23 cellular contexts compared by ENCODE assay signal in genomic region chr21:42615924-42616323, GRCh38. TPM values are rescaled to one million over a fixed set of nuclear protein-coding genes. Genes with fewer than 3 reads are reported as not detected.
DNase-seq lines count a peak whose midpoint lies in the region; ATAC-seq, FAIRE-seq and TF ChIP-seq lines count a peak whose summit lies in the region.
"Had no signal": no experiment of that assay in that cellular context is flagged by ENCODE, and none has a peak within 500 bp of the region (broad histone marks: within the 10 kb centered on the region; RNA-seq: fewer than 3 reads in every experiment).

No MANE protein-coding gene starts in this region.

- no peak overlapping the region for H3K14ac ChIP-seq in H1 (ENCODE audit: insufficient read length)
- H3K14ac ChIP-seq in trophoblast cell (ENCODE audit: low read length), result no peak overlapping the region

- 57% methylated on average over 3 of the region's 3 CpGs; no CpG with 5 or more reads in 1 of the 2 experiments for WGBS in H1 (ENCODE audit: extremely low coverage in 1 of 2, insufficient coverage in 1 of 2, insufficient read length in 1 of 2, insufficient replicate concordance in 2 of 2, low coverage in 1 of 2, low lambda C conversion rate in 2 of 2, missing lambda C conversion rate in 1 of 2), 2 experiments
- no CpG with 5 or more reads among the region's 3 CpGs for WGBS in trophoblast cell (ENCODE audit: extremely low coverage, insufficient coverage, insufficient read length)

- H3K9me3 Mint-ChIP-seq in CD8-positive, alpha-beta memory T cell, result peaks cover 0 to 11% (median 6%) of the 10 kb centered on the region in 5 donors
- H3K9me3 Mint-ChIP-seq: CD4-positive, alpha-beta T cell; IgD-negative memory B cell had no signal

- H3K23me2 ChIP-seq in H1 (ENCODE audit: low read depth, low read length), result peaks cover 11% of the 10 kb centered on the region; the same call in 1 of the 2 replicates

- H3K9me2 ChIP-seq in Loucy (replicated peaks; ENCODE audit: low read depth, low read length), result no peaks in the 10 kb centered on the region
- H3K9me2 ChIP-seq: SK-N-SH had no signal

- peaks cover 30% of the 10 kb centered on the region for H3K4me1 ChIP-seq in CD8-positive, alpha-beta memory T cell (ENCODE audit: insufficient read depth, low read length)
- H3K4me1 ChIP-seq in Loucy (ENCODE audit: insufficient read depth, low read length, poor library complexity, severe bottlenecking) (peaks cover 26% of the 10 kb centered on the region), H1 (replicated peaks in 1 of 4; ENCODE audit: control insufficient read depth in 3 of 4, insufficient read depth in 4 of 4, low read length in 3 of 4) (no peaks in the 10 kb centered on the region), trophoblast cell (ENCODE audit: control insufficient read depth in 1 of 2, insufficient read depth in 2 of 2, low read length in 2 of 2) (peaks cover 3 to 13% of the 10 kb centered on the region in 2 experiments)
- H3K4me1 ChIP-seq: BE2C had no signal

- no peak overlapping the region for H3K27ac Mint-ChIP-seq in CD8-positive, alpha-beta memory T cell
- H3K27ac Mint-ChIP-seq: CD4-positive, alpha-beta T cell; H9; IgD-negative memory B cell had no signal

- H3K4me2 ChIP-seq in Loucy (ENCODE audit: low read depth, low read length, poor library complexity, severe bottlenecking) (peak overlapping the region; percentile 47), H1 (ENCODE audit: insufficient read depth in 1 of 2, low read depth in 2 of 2, low read length in 2 of 2) (no peak overlapping the region), trophoblast cell (ENCODE audit: low read length) (no peak overlapping the region)
- H3K4me2 ChIP-seq: SK-N-SH had no signal

- no peak overlapping the region for H3K27ac ChIP-seq in CD8-positive, alpha-beta memory T cell (ENCODE audit: low read depth, low read length)
- H3K27ac ChIP-seq in H1 (ENCODE audit: low read depth, low read length) (no peak overlapping the region), trophoblast cell (ENCODE audit: low read depth, low read length) (no peak overlapping the region)

- peaks cover 0 to 8% (median 0%) of the 10 kb centered on the region in 3 donors for H3K36me3 Mint-ChIP-seq in CD8-positive, alpha-beta memory T cell
- H3K36me3 Mint-ChIP-seq: IgD-negative memory B cell had no signal

- TF ChIP-seq EP300 in H1 (IDR thresholded peaks at IDR 0.05; ENCODE audit: borderline replicate concordance in 1 of 2, low read depth in 2 of 2, low read length in 2 of 2), result no peak

- peak overlapping the region; percentile 26 for H3K4me3 ChIP-seq in CD8-positive, alpha-beta memory T cell (ENCODE audit: low read length)
- H3K4me3 ChIP-seq in Loucy (ENCODE audit: low read length, poor library complexity, severe bottlenecking) (peak overlapping the region; percentile 23), H1 (ENCODE audit: extremely low read depth in 1 of 4, insufficient read depth in 2 of 4, low read depth in 3 of 4, low read length in 4 of 4) (no peak overlapping the region), trophoblast cell (ENCODE audit: low read depth, low read length) (peak overlapping the region; percentile 47)

- H2AK5ac ChIP-seq in H1 (ENCODE audit: low read depth, low read length) (peak overlapping the region; percentile 96), trophoblast cell (ENCODE audit: low read length) (no peak overlapping the region)

- H2BK120ac ChIP-seq in H1 (replicated peaks; ENCODE audit: low read depth, low read length) (no peak overlapping the region), trophoblast cell (ENCODE audit: insufficient read depth, low read length, poor library complexity) (no peak overlapping the region)

- no peak overlapping the region for H4K5ac ChIP-seq in H1 (ENCODE audit: insufficient read length, low read depth, low read length)

- no peak overlapping the region for H4K8ac ChIP-seq in H1 (ENCODE audit: extremely low read depth, insufficient read depth, low read length)
- no peak overlapping the region for H4K8ac ChIP-seq in trophoblast cell (ENCODE audit: low read depth, low read length)

- H2AFZ ChIP-seq in Loucy (ENCODE audit: low read length), result peak overlapping the region; percentile 58
- no peak overlapping the region for H2AFZ ChIP-seq in H1 (ENCODE audit: low read length)
- H2AFZ ChIP-seq in trophoblast cell (ENCODE audit: insufficient read depth, low read length, poor library complexity), result no peak overlapping the region

- H3K27me3 Mint-ChIP-seq in CD8-positive, alpha-beta memory T cell, result peaks cover 8 to 27% of the 10 kb centered on the region in 2 donors
- H3K27me3 Mint-ChIP-seq: CD4-positive, alpha-beta T cell had no signal

- H4K20me1 ChIP-seq in Loucy (ENCODE audit: insufficient read depth, low read length, poor library complexity, severe bottlenecking) (no peaks in the 10 kb centered on the region), H1 (replicated peaks in 1 of 2; ENCODE audit: control insufficient read depth in 1 of 2, insufficient read depth in 2 of 2, low read length in 2 of 2) (peaks cover 0 to 7% of the 10 kb centered on the region in 2 experiments)

- peaks cover 0 to 3% (median 2%) of the 10 kb centered on the region in 3 donors for H3K4me1 Mint-ChIP-seq in CD8-positive, alpha-beta memory T cell
- H3K4me1 Mint-ChIP-seq: IgD-negative memory B cell had no signal

- H4K12ac ChIP-seq in trophoblast cell (ENCODE audit: low read depth, low read length), result no peak overlapping the region

- no peaks in the 10 kb centered on the region for H3F3A ChIP-seq in Loucy (ENCODE audit: low read depth)

- ATAC-seq in HG03432 (IDR thresholded peaks at IDR 0.05; ENCODE audit: unreplicated experiment), result no peak

- H3K9ac ChIP-seq in Loucy (ENCODE audit: low read depth, low read length, poor library complexity, severe bottlenecking), result no peak overlapping the region
- no peak overlapping the region for H3K9ac ChIP-seq in H1 (replicated peaks in 1 of 4; ENCODE audit: extremely low read depth in 1 of 4, low read depth in 3 of 4, low read length in 3 of 4)
- no peak overlapping the region for H3K9ac ChIP-seq in trophoblast cell (ENCODE audit: low read length)
- H3K9ac ChIP-seq: SK-N-SH had no signal

- no peak overlapping the region for H2BK15ac ChIP-seq in H1 (ENCODE audit: low read length)

- H3K23ac ChIP-seq in H1 (ENCODE audit: insufficient read length), result no peak overlapping the region
- H3K23ac ChIP-seq in trophoblast cell (ENCODE audit: low read length), result peak overlapping the region; percentile 69

- H3K4ac ChIP-seq in H1 (replicated peaks; ENCODE audit: insufficient read length, low read depth, low read length) (peak overlapping the region; percentile 66), trophoblast cell (ENCODE audit: low read depth, low read length) (no peak overlapping the region)

- H3K18ac ChIP-seq in H1 (ENCODE audit: extremely low read depth, low read length), result no peak overlapping the region
- no peak overlapping the region for H3K18ac ChIP-seq in trophoblast cell (ENCODE audit: low read length)

- H2BK5ac ChIP-seq in H1 (ENCODE audit: low read depth, low read length), result no peak overlapping the region
- no peak overlapping the region for H2BK5ac ChIP-seq in trophoblast cell (ENCODE audit: low read depth, low read length, poor library complexity)

- H2BK20ac ChIP-seq in H1 (ENCODE audit: low read length), result no peak overlapping the region

- no peaks in the 10 kb centered on the region for H3K79me1 ChIP-seq in H1 (ENCODE audit: low read depth, low read length)
- peaks cover 3% of the 10 kb centered on the region for H3K79me1 ChIP-seq in trophoblast cell (ENCODE audit: low read length)

- no peak for DNase-seq in CD8-positive, alpha-beta memory T cell
- DNase-seq in H1 (ENCODE audit: low read depth in 1 of 2, low spot score in 2 of 2) (no peak), trophoblast cell (no peak), NCI-H2171 (lab: John Stamatoyannopoulos, UW) (no peak), HUDEP-2 (lab: John Stamatoyannopoulos, UW; ENCODE audit: unreplicated experiment in 76 of 76) (no peak)
- DNase-seq: BE2C, DND-41, H9, Kasumi-1, MM.1S, NCI-H1048, NCI-H1417 treated with DMSO at 0.1 percent for 48 hours, NCI-H187, NCI-H446 treated with DMSO at 0.1 percent for 48 hours, NCI-H526 treated with DMSO at 0.1 percent for 48 hours, OCI-M1, SHP77, SK-N-SH had no signal

- no peaks in the 10 kb centered on the region for H3K36me3 ChIP-seq in CD8-positive, alpha-beta memory T cell (ENCODE audit: insufficient read depth, low read length)
- no peaks in the 10 kb centered on the region for H3K36me3 ChIP-seq in Loucy (ENCODE audit: insufficient read depth, low read length)
- no peaks in the 10 kb centered on the region; a peak in 1 of 8 replicates for H3K36me3 ChIP-seq in H1 (ENCODE audit: control insufficient read depth in 2 of 4, insufficient read depth in 4 of 4, low read length in 3 of 4)
- H3K36me3 ChIP-seq in trophoblast cell (ENCODE audit: control insufficient read depth in 1 of 2, insufficient read depth in 2 of 2, low read length in 2 of 2), result no peaks in the 10 kb centered on the region
- H3K36me3 ChIP-seq: BE2C had no signal

- TF ChIP-seq POLR2A in H1 (IDR thresholded peaks at IDR 0.05; ENCODE audit: control extremely low read depth in 1 of 2, low read depth in 2 of 2, low read length in 2 of 2), result no peak

- H3K9me3 ChIP-seq in CD8-positive, alpha-beta memory T cell (ENCODE audit: low read length), result no peaks in the 10 kb centered on the region
- H3K9me3 ChIP-seq in Loucy (ENCODE audit: insufficient read depth, low read depth, low read length), result peaks cover 6% of the 10 kb centered on the region; the same call in 1 of the 2 replicates
- no peaks in the 10 kb centered on the region for H3K9me3 ChIP-seq in H1 (ENCODE audit: insufficient read depth in 2 of 2, low read depth in 1 of 2, low read length in 1 of 2)
- peaks cover 7% of the 10 kb centered on the region for H3K9me3 ChIP-seq in trophoblast cell (ENCODE audit: insufficient read depth, low read depth, low read length)
- H3K9me3 ChIP-seq: BE2C, SK-N-SH had no signal

- H3K4me3 Mint-ChIP-seq in CD8-positive, alpha-beta memory T cell, result no peak overlapping the region
- H3K4me3 Mint-ChIP-seq: CD4-positive, alpha-beta T cell; H9; IgD-negative memory B cell had no signal

- POLR2A ChIA-PET in CD8-positive, alpha-beta memory T cell (lab: Charles Lee), result no interaction called here
- POLR2A ChIA-PET in H1 (lab: Charles Lee; ENCODE audit: partially characterized antibody), result no interaction called here

- TF ChIP-seq CTCF in Loucy (conservative IDR thresholded peaks at IDR 0.05; ENCODE audit: low read length) (no peak), H1 (IDR thresholded peaks at IDR 0.05; ENCODE audit: control extremely low read depth in 1 of 3, insufficient read depth in 1 of 3, low read depth in 1 of 3, low read length in 3 of 3) (no peak)

- H2BK12ac ChIP-seq in H1 (ENCODE audit: low read depth, low read length) (peak overlapping the region; percentile 65; the same call in 1 of the 2 replicates), trophoblast cell (ENCODE audit: low read length) (no peak overlapping the region)

- H4K91ac ChIP-seq in H1 (replicated peaks; ENCODE audit: insufficient read length, low read length) (peak overlapping the region; percentile 93), trophoblast cell (ENCODE audit: low read depth, low read length) (no peak overlapping the region)

- H3K79me2 ChIP-seq in Loucy (ENCODE audit: insufficient read depth, low read length) (no peaks in the 10 kb centered on the region), H1 (ENCODE audit: control insufficient read depth in 1 of 2, insufficient read depth in 2 of 2, low read length in 2 of 2) (no peaks in the 10 kb centered on the region), trophoblast cell (ENCODE audit: control insufficient read depth, insufficient read depth, low read length, poor library complexity) (no peaks in the 10 kb centered on the region)

- no peak for FAIRE-seq in H1 (lab: Jason Lieb, UNC)

- H3K27me3 ChIP-seq in CD8-positive, alpha-beta memory T cell (ENCODE audit: insufficient read depth, low read length, poor library complexity, severe bottlenecking), result peaks cover 4% of the 10 kb centered on the region
- H3K27me3 ChIP-seq in Loucy (ENCODE audit: insufficient read depth, low read length, poor library complexity, severe bottlenecking), result no peaks in the 10 kb centered on the region
- peaks cover 0 to 2% (median 0%) of the 10 kb centered on the region in 4 experiments; a peak in 2 of 7 replicates for H3K27me3 ChIP-seq in H1 (replicated peaks in 1 of 4; ENCODE audit: control insufficient read depth in 3 of 4, extremely low read depth in 1 of 4, insufficient read depth in 3 of 4, low read length in 3 of 4)
- H3K27me3 ChIP-seq in trophoblast cell (ENCODE audit: insufficient read depth, low read length), result no peaks in the 10 kb centered on the region

- TF ChIP-seq RAD21 in H1 (IDR thresholded peaks at IDR 0.05 in 1 of 2, conservative IDR thresholded peaks at IDR 0.05 in 1 of 2; ENCODE audit: low read depth in 2 of 2, low read length in 2 of 2), result no peak

- CTCF ChIA-PET in CD8-positive, alpha-beta memory T cell (lab: Charles Lee), result no interaction called here
- CTCF ChIA-PET in H1 (lab: Charles Lee; ENCODE audit: partially characterized antibody), result interaction anchor here (1.5 to 1.9 kb wide), 2 partner anchors 33 to 39 kb away, joined by 3 to 5 read pairs; no protein-coding TSS in a partner anchor

- H3K56ac ChIP-seq in H1 (replicated peaks; ENCODE audit: insufficient read length, low read depth, low read length), result peak overlapping the region; percentile 82

RNA-seq across cellular contexts. Expression of gene PDE9A, which starts 37.5 kb away (rescaled TPM):
- 1 to 10 TPM; 1.5 to 2.6 TPM for total RNA-seq in CD8-positive, alpha-beta memory T cell
- polyA plus RNA-seq in CD8-positive, alpha-beta memory T cell, result 1.7 TPM
- total RNA-seq in H1 (2021; fragmentation: NEBNext Ultra II Directional; extraction: Animal tissue kit (Norgen Biotek cat#: 25700)), result 45.7 and 45.9 TPM in 2 replicates
- 39.2 and 46.7 TPM in 2 replicates for polyA plus RNA-seq in H1 (2011; rRNA removed)
- 39.6 TPM for polyA plus RNA-seq in H1 (2011; cell fraction: cytosol; rRNA removed)
- 71.9 TPM for polyA plus RNA-seq in H1 (2011; cell fraction: nucleus; rRNA removed)
- 36.3 to 41.3 TPM (median 40.5 TPM) in 4 replicates for polyA plus RNA-seq in H1 (2012, experiment 1 of 2)
- 37.8 TPM for polyA plus RNA-seq in H1 (2012, experiment 2 of 2)
- 28.8 TPM for polyA plus RNA-seq in H1 (2013, experiment 1 of 2)
- polyA plus RNA-seq in H1 (2013, experiment 2 of 2), result 30.4 TPM
- 22.5 and 33.8 TPM in 2 replicates for polyA minus RNA-seq in H1 (2011; rRNA and poly(A)+ RNA removed)
- 25.3 TPM for polyA minus RNA-seq in H1 (2011; cell fraction: cytosol; rRNA and poly(A)+ RNA removed)
- polyA minus RNA-seq in H1 (2011; cell fraction: nucleus; rRNA and poly(A)+ RNA removed), result 43.2 TPM
- polyA plus RNA-seq in trophoblast cell (2013), result 17.4 and 18.5 TPM in 2 replicates
- total RNA-seq: RPMI7951 had no signal
- polyA plus RNA-seq: IgD-negative memory B cell had no signal

Comparison
In these comparisons a context has a peak if more than half of its experiments do, and no peak if none do; other contexts are left out.
1. H3K4me3 ChIP-seq: peak in CD8-positive, alpha-beta memory T cell (single experiment), Loucy (single experiment) and trophoblast cell (single experiment); none in H1 (0 of 4).
2. RNA of gene PDE9A, which starts 37.5 kb away (total RNA-seq): 45.7 to 45.9 TPM in H1; 1.5 to 2.6 TPM in CD8-positive, alpha-beta memory T cell; every median in the first group is over 10 times any median in the second.